Comparison of ENCODE assay signal across 24 cellular contexts in the genomic region with DNA sequence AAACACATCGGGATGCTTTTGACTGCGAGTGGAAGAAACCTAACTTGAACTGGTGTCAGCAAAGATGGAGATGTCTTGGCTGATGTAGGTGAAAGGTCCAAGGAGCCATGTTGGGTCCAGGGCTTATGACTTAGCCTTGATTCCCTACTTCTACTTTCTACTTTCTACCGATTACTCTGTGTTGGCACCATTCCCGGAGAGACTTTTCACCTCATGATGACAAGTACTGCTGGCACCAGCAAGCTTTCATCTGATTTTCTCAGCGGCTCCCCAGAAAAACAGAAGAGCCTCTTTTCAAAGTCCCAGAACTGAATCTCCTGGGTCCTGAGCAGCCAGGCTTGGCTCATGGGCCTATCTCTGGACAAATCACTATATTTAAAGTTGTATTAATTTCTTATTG. TPM values are rescaled to one million over a fixed set of nuclear protein-coding genes. Genes with fewer than 3 reads are reported as not detected.
"Had no signal": no experiment of that assay in that cellular context is flagged by ENCODE, and none has a peak within 500 bp of the region (broad histone marks: within the 10 kb centered on the region; RNA-seq: fewer than 3 reads in every experiment).

No MANE protein-coding gene starts in this region.

- H3K9me3 ChIP-seq: esophagus squamous epithelium, heart right ventricle, left lung, mucosa of descending colon, prostate gland, right atrium auricular region, suprapubic skin had no signal

- H3K36me3 ChIP-seq: esophagus squamous epithelium, heart right ventricle, left lung, neural progenitor cell, prostate gland, right atrium auricular region, suprapubic skin had no signal

- H3K4me3 ChIP-seq: coronary artery, esophagus squamous epithelium, heart right ventricle, left lung, mucosa of descending colon, neural progenitor cell, prostate gland, right atrium auricular region, suprapubic skin had no signal

- DNase-seq: dermis blood vessel endothelial cell; effector memory CD8-positive, alpha-beta T cell; erythroblast; esophagus squamous epithelium; foreskin melanocyte; heart right ventricle; hippocampal formation; left cardiac atrium; left lung; mesenchymal stem cell; mucosa of descending colon; naive thymus-derived CD4-positive, alpha-beta T cell; stimulated activated CD4-positive, alpha-beta T cell treated with anti-CD3 and anti-CD28 coated beads, Interleukin-2, amount 100 ng/mL, for 48 hours; stimulated activated naive B cell treated with anti-CD40 and anti-IgM and Interleukin-4, amounts not matched to agents 10 μg/mL and 1 μg/mL and 100 μg/mL, for 72 hours; stimulated activated naive CD8-positive, alpha-beta T cell treated with anti-CD3 and anti-CD28 coated beads, Interleukin-15, amount 100 ng/mL, for 72 hours had no signal

- ATAC-seq: effector memory CD8-positive, alpha-beta T cell; heart right ventricle; left cardiac atrium; mucosa of descending colon; naive thymus-derived CD4-positive, alpha-beta T cell; sciatic nerve; stimulated activated naive B cell treated with anti-CD40 and anti-IgM and Interleukin-4, amounts not matched to agents 10 μg/mL and 1 μg/mL and 100 μg/mL, for 72 hours; stimulated activated naive CD8-positive, alpha-beta T cell treated with anti-CD3 and anti-CD28 coated beads, Interleukin-15, amount 100 ng/mL, for 72 hours had no signal

RNA-seq across cellular contexts. Expression of gene EDN3, which starts 4.9 kb away (rescaled TPM):
- total RNA-seq: dermis blood vessel endothelial cell, kidney epithelial cell, left cardiac atrium, left lung, lung microvascular endothelial cell, osteoblast, right atrium auricular region, sciatic nerve had no signal
